ENCODE assay signal across 1 cellular context in the genomic region with DNA sequence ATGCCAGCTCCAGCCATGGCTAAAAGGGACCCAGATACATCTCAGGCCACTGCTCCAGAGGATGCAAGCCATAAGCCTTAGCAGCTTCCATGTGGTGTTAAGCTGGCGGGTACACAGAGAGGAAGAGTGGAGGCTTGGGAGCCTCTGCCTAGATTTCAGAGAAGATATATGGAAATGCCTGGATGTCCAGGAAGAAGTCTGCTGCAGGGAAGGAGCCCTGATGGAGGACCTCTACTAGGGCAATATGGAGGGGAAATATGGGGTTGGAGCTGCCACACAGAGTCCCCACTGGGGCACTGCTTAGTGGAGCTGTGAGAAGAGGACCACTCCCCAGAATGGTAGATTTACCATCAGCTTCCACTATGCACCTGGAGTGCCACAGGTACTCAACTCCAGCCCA.
TF ChIP-seq lines count a peak whose summit lies in the region.

No MANE protein-coding gene starts in this region.

TF ChIP-seq in HEK293, 187 proteins besides CTCF, POLR2A, EP300 and RAD21:
- TF ChIP-seq, protein P1, sequence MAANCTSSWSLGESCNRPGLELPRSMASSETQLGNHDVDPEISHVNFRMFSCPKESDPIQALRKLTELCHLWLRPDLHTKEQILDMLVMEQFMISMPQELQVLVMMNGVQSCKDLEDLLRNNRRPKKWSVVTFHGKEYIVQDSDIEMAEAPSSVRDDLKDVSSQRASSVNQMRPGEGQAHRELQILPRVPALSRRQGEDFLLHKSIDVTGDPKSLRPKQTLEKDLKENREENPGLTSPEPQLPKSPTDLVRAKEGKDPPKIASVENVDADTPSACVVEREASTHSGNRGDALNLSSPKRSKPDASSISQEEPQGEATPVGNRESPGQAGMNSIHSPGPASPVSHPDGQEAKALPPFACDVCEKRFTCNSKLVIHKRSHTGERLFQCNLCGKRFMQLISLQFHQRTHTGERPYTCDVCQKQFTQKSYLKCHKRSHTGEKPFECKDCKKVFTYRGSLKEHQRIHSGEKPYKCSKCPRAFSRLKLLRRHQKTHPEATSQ (tag by site-specific recombination; IDR thresholded peaks at IDR 0.05) = no peak
- TF ChIP-seq ZNF350 (tag by site-specific recombination; IDR thresholded peaks at IDR 0.05) (no peak), ZNF501 (tag by site-specific recombination; IDR thresholded peaks at IDR 0.05) (no peak), SETDB1 (IDR thresholded peaks at IDR 0.05; ENCODE audit: insufficient read length, low read length) (peak; percentile 74), ZNF529 (tag by site-specific recombination; IDR thresholded peaks at IDR 0.05; ENCODE audit: insufficient replicate concordance) (no peak), ZNF112 (tag by site-specific recombination; IDR thresholded peaks at IDR 0.05) (no peak), ZNF133 (tag by site-specific recombination; IDR thresholded peaks at IDR 0.05) (no peak)
TF ChIP-seq in HEK293: peak in this region for 1.
